Comparison of ENCODE assay signal across 24 cellular contexts in genomic region chrX:130810561-130810960, GRCh38.
A peak's percentile ranks its signal among the peaks of the same experiment; 100 is the strongest.
DNase-seq lines count a peak whose midpoint lies in the region; FAIRE-seq and TF ChIP-seq lines count a peak whose summit lies in the region.
"Had no signal": no experiment of that assay in that cellular context is flagged by ENCODE, and none has a peak within 500 bp of the region (broad histone marks: within the 10 kb centered on the region; RNA-seq: fewer than 3 reads in every experiment).

No MANE protein-coding gene starts in this region.

- no peak overlapping the region for H3K18ac ChIP-seq in H1 (ENCODE audit: extremely low read depth, low read length)

- H3K9me3 Mint-ChIP-seq in type B pancreatic cell (peaks cover 5% of the 10 kb centered on the region), immature natural killer cell (peaks cover 0 to 7% (median under 1%) of the 10 kb centered on the region in 6 donors)

- H3K4me1 Mint-ChIP-seq in type B pancreatic cell (ENCODE audit: unreplicated experiment) (no peaks in the 10 kb centered on the region), immature natural killer cell (no peaks in the 10 kb centered on the region)
- H3K4me1 Mint-ChIP-seq: B cell had no signal

- H3K9me3 ChIP-seq in HEK293 (ENCODE audit: control insufficient read depth, insufficient read depth, low read depth, low read length) (no peaks in the 10 kb centered on the region), H1 (ENCODE audit: insufficient read depth in 2 of 2, low read depth in 1 of 2, low read length in 1 of 2) (no peaks in the 10 kb centered on the region), osteoblast (ENCODE audit: low read depth, low read length) (no peaks in the 10 kb centered on the region), stomach (peaks cover 0 to 21% (median 7%) of the 10 kb centered on the region in 4 donors)
- H3K9me3 ChIP-seq: A549, Caco-2 had no signal

- no peak overlapping the region for H2BK5ac ChIP-seq in H1 (ENCODE audit: low read depth, low read length)

- H3K27me3 ChIP-seq in H1 (replicated peaks in 1 of 4; ENCODE audit: control insufficient read depth in 3 of 4, extremely low read depth in 1 of 4, insufficient read depth in 3 of 4, low read length in 3 of 4) (no peaks in the 10 kb centered on the region), osteoblast (ENCODE audit: insufficient read depth, low read length) (no peaks in the 10 kb centered on the region), stomach (no peaks in the 10 kb centered on the region)

- no peaks in the 10 kb centered on the region for H3K4me1 ChIP-seq in HEK293 (ENCODE audit: control insufficient read depth, insufficient read depth, low read length)
- no peaks in the 10 kb centered on the region for H3K4me1 ChIP-seq in H1 (replicated peaks in 1 of 4; ENCODE audit: control insufficient read depth in 3 of 4, insufficient read depth in 4 of 4, low read length in 3 of 4)
- no peaks in the 10 kb centered on the region for H3K4me1 ChIP-seq in osteoblast (ENCODE audit: insufficient read depth, low read length)
- no peaks in the 10 kb centered on the region for H3K4me1 ChIP-seq in stomach
- H3K4me1 ChIP-seq: A549; BLaER1 treated with 17β-estradiol and CSF1 and Interleukin-3, amounts not matched to agents 10 nM and 100 nM; Caco-2 had no signal

- H3K4me2 ChIP-seq in H1 (ENCODE audit: insufficient read depth in 1 of 2, low read depth in 2 of 2, low read length in 2 of 2) (no peak overlapping the region), osteoblast (ENCODE audit: insufficient read depth, low read length) (no peak overlapping the region)
- H3K4me2 ChIP-seq: A549; BLaER1 treated with 17β-estradiol and CSF1 and Interleukin-3, amounts not matched to agents 10 nM and 100 nM had no signal

- no peak overlapping the region for H2BK20ac ChIP-seq in H1 (ENCODE audit: low read length)

- H3K36me3 Mint-ChIP-seq in type B pancreatic cell (peaks cover 5% of the 10 kb centered on the region), immature natural killer cell (peaks cover 0 to 12% (median 3%) of the 10 kb centered on the region in 3 donors)

- no peak overlapping the region for H3K23ac ChIP-seq in H1 (ENCODE audit: insufficient read length)

- no peak for TF ChIP-seq RAD21 in H1 (IDR thresholded peaks at IDR 0.05 in 1 of 2, conservative IDR thresholded peaks at IDR 0.05 in 1 of 2; ENCODE audit: low read depth in 2 of 2, low read length in 2 of 2)

- no peak for TF ChIP-seq CTCF in HEK293 (tag by site-specific recombination; IDR thresholded peaks at IDR 0.05)
- TF ChIP-seq CTCF in H1 (IDR thresholded peaks at IDR 0.05; ENCODE audit: control extremely low read depth in 1 of 3, insufficient read depth in 1 of 3, low read depth in 1 of 3, low read length in 3 of 3): no peak
- no peak for TF ChIP-seq CTCF in osteoblast (IDR thresholded peaks at IDR 0.05; ENCODE audit: extremely low read depth, low read depth, low read length)
- TF ChIP-seq CTCF in type B pancreatic cell (conservative IDR thresholded peaks at IDR 0.05): no peak
- no peak for TF ChIP-seq CTCF in stomach (IDR thresholded peaks at IDR 0.05)

- POLR2A ChIA-PET in HEK293 (lab: Yijun Ruan, JAX) (no interaction called here), H1 (lab: Charles Lee; ENCODE audit: partially characterized antibody) (no interaction called here)

- peaks cover 5% of the 10 kb centered on the region for H3K27me3 Mint-ChIP-seq in type B pancreatic cell
- H3K27me3 Mint-ChIP-seq in immature natural killer cell (ENCODE audit: low read depth in 3 of 3): peaks cover 0 to 4% (median 0%) of the 10 kb centered on the region in 3 donors
- H3K27me3 Mint-ChIP-seq: B cell; CD4-positive, alpha-beta T cell had no signal

- CTCF ChIA-PET in HEK293 (lab: Yijun Ruan, JAX): no interaction called here
- CTCF ChIA-PET in H1 (lab: Charles Lee; ENCODE audit: partially characterized antibody): no interaction called here

- WGBS in H1 (ENCODE audit: extremely low coverage in 1 of 2, insufficient coverage in 1 of 2, insufficient read length in 1 of 2, insufficient replicate concordance in 2 of 2, low coverage in 1 of 2, low lambda C conversion rate in 2 of 2, missing lambda C conversion rate in 1 of 2), 2 experiments: 92% methylated on average over 2 of the region's 3 CpGs; no CpG with 5 or more reads in 1 of the 2 experiments
- WGBS in stomach, 5 donors: 60 to 100% (median 79%) methylated on average over 2 to 3 of the region's 3 CpGs; no CpG with 5 or more reads in 1 of the 5 donors

- TF ChIP-seq POLR2A in H1 (IDR thresholded peaks at IDR 0.05; ENCODE audit: control extremely low read depth in 1 of 2, low read depth in 2 of 2, low read length in 2 of 2): no peak
- no peak for TF ChIP-seq POLR2A in stomach (IDR thresholded peaks at IDR 0.05)

- H4K5ac ChIP-seq in H1 (ENCODE audit: insufficient read length, low read depth, low read length): no peak overlapping the region

- no peaks in the 10 kb centered on the region for H3K79me1 ChIP-seq in H1 (ENCODE audit: low read depth, low read length)

- H2AFZ ChIP-seq in H1 (ENCODE audit: low read length) (no peak overlapping the region), osteoblast (ENCODE audit: low read length) (no peak overlapping the region)

- H4K8ac ChIP-seq in H1 (ENCODE audit: extremely low read depth, insufficient read depth, low read length): 0 out of 2 replicates have a peak overlapping the region, but pooled peaks have one; percentile 25

- H3K79me2 ChIP-seq in H1 (ENCODE audit: control insufficient read depth in 1 of 2, insufficient read depth in 2 of 2, low read length in 2 of 2) (no peaks in the 10 kb centered on the region), osteoblast (ENCODE audit: insufficient read depth, low read length) (no peaks in the 10 kb centered on the region)

- H3K27ac ChIP-seq in HEK293 (ENCODE audit: extremely low read depth, low read depth, low read length): peak overlapping the region; percentile 13; the same call in 1 of the 2 replicates
- H3K27ac ChIP-seq in H1 (ENCODE audit: low read depth, low read length): no peak overlapping the region
- H3K27ac ChIP-seq in osteoblast (ENCODE audit: low read depth, low read length): no peak overlapping the region
- no peak overlapping the region for H3K27ac ChIP-seq in stomach
- H3K27ac ChIP-seq: 22Rv1; A549; BLaER1 treated with 17β-estradiol and CSF1 and Interleukin-3, amounts not matched to agents 10 nM and 100 nM; C4-2B had no signal

- no peak overlapping the region for H3K4ac ChIP-seq in H1 (replicated peaks; ENCODE audit: insufficient read length, low read depth, low read length)

- TF ChIP-seq EP300 in H1 (IDR thresholded peaks at IDR 0.05; ENCODE audit: borderline replicate concordance in 1 of 2, low read depth in 2 of 2, low read length in 2 of 2) (no peak), stomach (IDR thresholded peaks at IDR 0.05) (no peak)

- H3K4me3 ChIP-seq in HEK293 (ENCODE audit: low read depth, low read length): no peak overlapping the region
- H3K4me3 ChIP-seq in H1 (ENCODE audit: extremely low read depth in 1 of 4, insufficient read depth in 2 of 4, low read depth in 3 of 4, low read length in 4 of 4): no peak overlapping the region
- no peak overlapping the region for H3K4me3 ChIP-seq in osteoblast (ENCODE audit: insufficient read depth, low read length)
- H3K4me3 ChIP-seq in stomach: no peak overlapping the region
- H3K4me3 ChIP-seq: A549; BLaER1 treated with 17β-estradiol and CSF1 and Interleukin-3, amounts not matched to agents 10 nM and 100 nM had no signal

- H2BK15ac ChIP-seq in H1 (ENCODE audit: low read length): no peak overlapping the region

- H3K27ac Mint-ChIP-seq in type B pancreatic cell: no peak overlapping the region
- H3K27ac Mint-ChIP-seq in immature natural killer cell: no peak overlapping the region
- H3K27ac Mint-ChIP-seq: B cell; CD4-positive, alpha-beta T cell; CD8-positive, alpha-beta T cell had no signal

- no peak overlapping the region for H2BK120ac ChIP-seq in H1 (replicated peaks; ENCODE audit: low read depth, low read length)

- no peak overlapping the region for H3K56ac ChIP-seq in H1 (replicated peaks; ENCODE audit: insufficient read length, low read depth, low read length)

- H4K20me1 ChIP-seq in H1 (replicated peaks in 1 of 2; ENCODE audit: control insufficient read depth in 1 of 2, insufficient read depth in 2 of 2, low read length in 2 of 2): no peaks in the 10 kb centered on the region
- H4K20me1 ChIP-seq in osteoblast (ENCODE audit: insufficient read depth, low read length): peaks cover 3% of the 10 kb centered on the region

- no peak for DNase-seq in H1 (ENCODE audit: low read depth in 1 of 2, low spot score in 2 of 2)
- peak; percentile 30 for DNase-seq in osteoblast (ENCODE audit: insufficient read length, low spot score, missing footprints)
- peak; percentile 52 for DNase-seq in type B pancreatic cell (ENCODE audit: extremely low spot score, unreplicated experiment)
- no peak for DNase-seq in activated CD4-positive, alpha-beta T cell treated with anti-CD3 and anti-CD28 coated beads for 48 hours
- DNase-seq in stomach: no peak
- DNase-seq in immature natural killer cell: no peak
- no peak for DNase-seq in NCI-H774 (lab: John Stamatoyannopoulos, UW)
- DNase-seq: AML-193; Caco-2; Calu3; CD4-positive, alpha-beta T cell; CD8-positive, alpha-beta T cell; DMS79 treated with DMSO at 0.1 percent for 48 hours; GF-D8 had no signal

- H3K9ac ChIP-seq in H1 (replicated peaks in 1 of 4; ENCODE audit: extremely low read depth in 1 of 4, low read depth in 3 of 4, low read length in 3 of 4): no peak overlapping the region
- H3K9ac ChIP-seq: BLaER1 treated with 17β-estradiol and CSF1 and Interleukin-3, amounts not matched to agents 10 nM and 100 nM had no signal

- FAIRE-seq in H1 (lab: Jason Lieb, UNC): no peak
- FAIRE-seq: A549, D721Med, G401.6, GM12891, GM18507 had no signal

- no peak overlapping the region for H2AK5ac ChIP-seq in H1 (ENCODE audit: low read depth, low read length)

- no peak overlapping the region for H2BK12ac ChIP-seq in H1 (ENCODE audit: low read depth, low read length)

- intact Hi-C loops in stomach (cut with DNase I; ENCODE audit: low total_unique reads): no loop called here

- no peak overlapping the region for H3K4me3 Mint-ChIP-seq in type B pancreatic cell
- H3K4me3 Mint-ChIP-seq in immature natural killer cell: no peak overlapping the region
- H3K4me3 Mint-ChIP-seq: B cell; CD4-positive, alpha-beta T cell; CD8-positive, alpha-beta T cell had no signal

- H3K23me2 ChIP-seq in H1 (ENCODE audit: low read depth, low read length): no peaks in the 10 kb centered on the region; the same call in 1 of the 2 replicates

- H4K91ac ChIP-seq in H1 (replicated peaks; ENCODE audit: insufficient read length, low read length): no peak overlapping the region

- no peak overlapping the region for H3K14ac ChIP-seq in H1 (ENCODE audit: insufficient read length)

- no peaks in the 10 kb centered on the region for H3K36me3 ChIP-seq in HEK293 (ENCODE audit: control insufficient read depth in 2 of 2, insufficient read depth in 1 of 2, low read length in 2 of 2)
- H3K36me3 ChIP-seq in H1 (ENCODE audit: control insufficient read depth in 2 of 4, insufficient read depth in 4 of 4, low read length in 3 of 4): no peaks in the 10 kb centered on the region
- no peaks in the 10 kb centered on the region for H3K36me3 ChIP-seq in osteoblast (ENCODE audit: insufficient read depth, low read length)
- H3K36me3 ChIP-seq in stomach: no peaks in the 10 kb centered on the region
- H3K36me3 ChIP-seq: BLaER1 treated with 17β-estradiol and CSF1 and Interleukin-3, amounts not matched to agents 10 nM and 100 nM had no signal

TF ChIP-seq in H1, 55 proteins besides CTCF, POLR2A, EP300 and RAD21 (continues in another document):
- no peak for TF ChIP-seq SRF (IDR thresholded peaks at IDR 0.05; ENCODE audit: low read depth, low read length)

Comparison
In these comparisons a context has a peak if more than half of its experiments do, and no peak if none do; other contexts are left out.
1. DNase-seq: peak in osteoblast (single experiment) and type B pancreatic cell (single experiment); none in H1 (0 of 2), activated CD4-positive, alpha-beta T cell treated with anti-CD3 and anti-CD28 coated beads for 48 hours (single experiment), stomach (single experiment), immature natural killer cell (0 of 3) and NCI-H774 (single experiment).